ENCODE assay signal across 12 cellular contexts in genomic region chr20:21520702-21521595, GRCh38. TPM values are rescaled to one million over a fixed set of nuclear protein-coding genes. Genes with fewer than 3 reads are reported as not detected.
A peak's percentile ranks its signal among the peaks of the same experiment; 100 is the strongest.
DNase-seq lines count a peak whose midpoint lies in the region; ATAC-seq and TF ChIP-seq lines count a peak whose summit lies in the region.
"Had no signal": no experiment of that assay in that cellular context is flagged by ENCODE, and none has a peak within 500 bp of the region (broad histone marks: within the 10 kb centered on the region; RNA-seq: fewer than 3 reads in every experiment).

No MANE protein-coding gene starts in this region.

- TF ChIP-seq CTCF in fibroblast of mammary gland (conservative IDR thresholded peaks at IDR 0.05; ENCODE audit: control insufficient read depth, insufficient read depth, low read depth, low read length) = no peak

- peaks cover 9% of the 10 kb centered on the region for H3K36me3 Mint-ChIP-seq in activated CD4-positive, alpha-beta T cell treated with anti-CD3 and anti-CD28 coated beads, Interleukin-2, amount 10 ng/mL, durations not matched to agents 24 days and 14 days (ENCODE audit: low read depth)

- peaks cover 87% of the 10 kb centered on the region for H3K27me3 Mint-ChIP-seq in activated CD4-positive, alpha-beta T cell treated with anti-CD3 and anti-CD28 coated beads, Interleukin-2, amount 10 ng/mL, durations not matched to agents 24 days and 14 days

- H3K4me3 ChIP-seq in fibroblast of mammary gland (ENCODE audit: control insufficient read depth, low read depth, low read length) = no peak overlapping the region

- peak overlapping the region; percentile 80 for H3K27ac Mint-ChIP-seq in activated CD4-positive, alpha-beta T cell treated with anti-CD3 and anti-CD28 coated beads, Interleukin-2, amount 10 ng/mL, durations not matched to agents 24 days and 14 days

- H3K4me1 Mint-ChIP-seq in activated CD4-positive, alpha-beta T cell treated with anti-CD3 and anti-CD28 coated beads, Interleukin-2, amount 10 ng/mL, durations not matched to agents 24 days and 14 days = peaks cover 18% of the 10 kb centered on the region

- intact Hi-C loops in activated CD4-positive, alpha-beta T cell treated with anti-CD3 and anti-CD28 coated beads, Interleukin-2, amount 10 ng/mL, durations not matched to agents 24 days and 14 days (cut with micrococcal nuclease) = loop anchor here (5.0 kb wide), 2 partner anchors 124 to 1159 kb away; partner anchors contain the start of gene NKX2-4

- H3K4me3 Mint-ChIP-seq in activated CD4-positive, alpha-beta T cell treated with anti-CD3 and anti-CD28 coated beads, Interleukin-2, amount 10 ng/mL, durations not matched to agents 24 days and 14 days = peak overlapping the region; percentile 23

- peaks cover 8% of the 10 kb centered on the region for H3K9me3 Mint-ChIP-seq in activated CD4-positive, alpha-beta T cell treated with anti-CD3 and anti-CD28 coated beads, Interleukin-2, amount 10 ng/mL, durations not matched to agents 24 days and 14 days

- peak; percentile 61 for DNase-seq in activated CD4-positive, alpha-beta T cell treated with anti-CD3 and anti-CD28 coated beads, Interleukin-2, amount 10 ng/mL, durations not matched to agents 24 days and 14 days
- no peak for DNase-seq in activated CD4-positive, alpha-beta T cell treated with anti-CD3 and anti-CD28 coated beads for 4 hours
- DNase-seq in NCI-H748 (lab: John Stamatoyannopoulos, UW; ENCODE audit: unreplicated experiment) = peak; percentile 90
- DNase-seq in fibroblast of mammary gland (ENCODE audit: low read depth) = peak; percentile 27
- peak; percentile 71 for DNase-seq in retina
- no peak for DNase-seq in dermis blood vessel endothelial cell
- DNase-seq in NCI-H128 (lab: John Stamatoyannopoulos, UW; ENCODE audit: unreplicated experiment) = no peak
- DNase-seq: activated effector memory CD4-positive, alpha-beta T cell treated with anti-CD3 and anti-CD28 coated beads, Interleukin-2, amount 50 U/mL, for 16 hours; transverse colon had no signal

- ATAC-seq in GM21619 (IDR thresholded peaks at IDR 0.05; ENCODE audit: unreplicated experiment) = no peak
- ATAC-seq: foreskin keratinocyte had no signal

RNA-seq across cellular contexts. Expression of gene NKX2-2, which starts 7.1 kb away (rescaled TPM):
- not detected in 2 replicates for total RNA-seq in activated CD4-positive, alpha-beta T cell treated with anti-CD3 and anti-CD28 coated beads, Interleukin-2, amount 10 ng/mL, durations not matched to agents 24 days and 14 days
- not detected in 2 replicates for total RNA-seq in dermis blood vessel endothelial cell
- total RNA-seq: foreskin keratinocyte, skeletal muscle tissue had no signal

Comparison
In these comparisons a context has a peak if more than half of its experiments do, and no peak if none do; other contexts are left out.
1. DNase-seq: peak in activated CD4-positive, alpha-beta T cell treated with anti-CD3 and anti-CD28 coated beads, Interleukin-2, amount 10 ng/mL, durations not matched to agents 24 days and 14 days (single experiment), NCI-H748 (single experiment), fibroblast of mammary gland (single experiment) and retina (single experiment); none in activated CD4-positive, alpha-beta T cell treated with anti-CD3 and anti-CD28 coated beads for 4 hours (0 of 2), dermis blood vessel endothelial cell (single experiment) and NCI-H128 (single experiment).